18 cellular contexts compared by ENCODE assay signal in genomic region chr18:44878335-44878734, GRCh38.
DNase-seq lines count a peak whose midpoint lies in the region; ATAC-seq and TF ChIP-seq lines count a peak whose summit lies in the region.
"Had no signal": no experiment of that assay in that cellular context is flagged by ENCODE, and none has a peak within 500 bp of the region (broad histone marks: within the 10 kb centered on the region; RNA-seq: fewer than 3 reads in every experiment).

No MANE protein-coding gene starts in this region.

- H3K27ac Mint-ChIP-seq in T-helper 17 cell (peak overlapping the region; percentile 12), memory B cell (peak overlapping the region; percentile 28), endodermal cell (no peak overlapping the region)
- H3K27ac Mint-ChIP-seq in stimulated activated naive B cell treated with anti-CD40 and anti-IgM and Interleukin-4, amounts not matched to agents 10 μg/mL and 1 μg/mL and 100 μg/mL, for 72 hours: peak overlapping the region; percentile 52
- no peak overlapping the region for H3K27ac Mint-ChIP-seq in activated CD4-positive, alpha-beta T cell treated with anti-CD3 and anti-CD28 coated beads, Interleukin-2, amount 10 ng/mL, durations not matched to agents 24 days and 14 days
- H3K27ac Mint-ChIP-seq: CD4-positive, CD25-positive, alpha-beta regulatory T cell; CD8-positive, alpha-beta T cell; GM23338 had no signal

- H3K36me3 Mint-ChIP-seq in T-helper 17 cell (ENCODE audit: low read depth) (no peaks in the 10 kb centered on the region), memory B cell (peaks cover 28% of the 10 kb centered on the region), endodermal cell (ENCODE audit: low read depth) (peaks cover 5% of the 10 kb centered on the region)
- H3K36me3 Mint-ChIP-seq in stimulated activated naive B cell treated with anti-CD40 and anti-IgM and Interleukin-4, amounts not matched to agents 10 μg/mL and 1 μg/mL and 100 μg/mL, for 72 hours: peaks cover 68 to 87% of the 10 kb centered on the region in 2 donors
- no peaks in the 10 kb centered on the region for H3K36me3 Mint-ChIP-seq in activated CD4-positive, alpha-beta T cell treated with anti-CD3 and anti-CD28 coated beads, Interleukin-2, amount 10 ng/mL, durations not matched to agents 24 days and 14 days (ENCODE audit: low read depth)
- H3K36me3 Mint-ChIP-seq: CD4-positive, CD25-positive, alpha-beta regulatory T cell; CD8-positive, alpha-beta T cell had no signal

- no peak overlapping the region for H3K9ac ChIP-seq in endodermal cell (ENCODE audit: extremely low read depth, low read length, poor library complexity, severe bottlenecking)
- H3K9ac ChIP-seq: BLaER1 had no signal

- H3K4me3 Mint-ChIP-seq in T-helper 17 cell (no peak overlapping the region), memory B cell (no peak overlapping the region), endodermal cell (no peak overlapping the region)
- peak overlapping the region in 1 of 2 donors; percentile 30 for H3K4me3 Mint-ChIP-seq in stimulated activated naive B cell treated with anti-CD40 and anti-IgM and Interleukin-4, amounts not matched to agents 10 μg/mL and 1 μg/mL and 100 μg/mL, for 72 hours
- no peak overlapping the region for H3K4me3 Mint-ChIP-seq in activated CD4-positive, alpha-beta T cell treated with anti-CD3 and anti-CD28 coated beads, Interleukin-2, amount 10 ng/mL, durations not matched to agents 24 days and 14 days
- H3K4me3 Mint-ChIP-seq: B cell; CD4-positive, CD25-positive, alpha-beta regulatory T cell; CD8-positive, alpha-beta T cell; GM23338; H9 had no signal

- H3K27me3 ChIP-seq in endodermal cell (ENCODE audit: control insufficient read depth, insufficient read depth, low read length, poor library complexity, severe bottlenecking): no peaks in the 10 kb centered on the region
- H3K27me3 ChIP-seq: BLaER1 had no signal

- no peak for ATAC-seq in T-helper 17 cell
- ATAC-seq in memory B cell (ENCODE audit: low read depth): no peak
- peak; percentile 45 to 52 for ATAC-seq in stimulated activated naive B cell treated with anti-CD40 and anti-IgM and Interleukin-4, amounts not matched to agents 10 μg/mL and 1 μg/mL and 100 μg/mL, for 72 hours (replicated peaks)
- ATAC-seq: CD8-positive, alpha-beta T cell; GM23338; HCT116 had no signal

- no peak for DNase-seq in T-helper 17 cell
- DNase-seq in memory B cell (ENCODE audit: low spot score in 2 of 2): no peak
- no peak for DNase-seq in stimulated activated naive B cell treated with anti-CD40 and anti-IgM and Interleukin-4, amounts not matched to agents 10 μg/mL and 1 μg/mL and 100 μg/mL, for 72 hours
- no peak for DNase-seq in activated CD4-positive, alpha-beta T cell treated with anti-CD3 and anti-CD28 coated beads, Interleukin-2, amount 10 ng/mL, durations not matched to agents 24 days and 14 days
- DNase-seq in COLO668 (lab: John Stamatoyannopoulos, UW; ENCODE audit: unreplicated experiment): no peak
- no peak for DNase-seq in endodermal cell
- DNase-seq: CD4-positive, CD25-positive, alpha-beta regulatory T cell; CD8-positive, alpha-beta T cell; DMS 273 treated with DMSO at 0.1 percent for 48 hours; DMS79; EL; GDM1; H9 had no signal

- intact Hi-C loops in activated CD4-positive, alpha-beta T cell treated with anti-CD3 and anti-CD28 coated beads, Interleukin-2, amount 10 ng/mL, durations not matched to agents 24 days and 14 days (cut with micrococcal nuclease): no loop called here

- H3K4me1 Mint-ChIP-seq in T-helper 17 cell (peaks cover 2% of the 10 kb centered on the region), memory B cell (peaks cover 18% of the 10 kb centered on the region), endodermal cell (peaks cover 28% of the 10 kb centered on the region)
- H3K4me1 Mint-ChIP-seq in stimulated activated naive B cell treated with anti-CD40 and anti-IgM and Interleukin-4, amounts not matched to agents 10 μg/mL and 1 μg/mL and 100 μg/mL, for 72 hours: peaks cover 42 to 66% of the 10 kb centered on the region in 2 donors
- peaks cover 2% of the 10 kb centered on the region for H3K4me1 Mint-ChIP-seq in activated CD4-positive, alpha-beta T cell treated with anti-CD3 and anti-CD28 coated beads, Interleukin-2, amount 10 ng/mL, durations not matched to agents 24 days and 14 days

- H3K9me3 ChIP-seq in T-helper 17 cell (ENCODE audit: control insufficient read depth, low read length, poor library complexity, severe bottlenecking) (no peaks in the 10 kb centered on the region), endodermal cell (ENCODE audit: control insufficient read depth, low read length) (peaks cover 10% of the 10 kb centered on the region)
- H3K9me3 ChIP-seq: BLaER1 had no signal

- no peak overlapping the region for H3K4me3 ChIP-seq in endodermal cell (ENCODE audit: low read length)
- H3K4me3 ChIP-seq: BLaER1, GM23338 had no signal

- peaks cover 10% of the 10 kb centered on the region for H3K4me1 ChIP-seq in endodermal cell (ENCODE audit: control insufficient read depth, insufficient read depth, low read length)
- H3K4me1 ChIP-seq: BLaER1 had no signal

- no peak overlapping the region for H3K27ac ChIP-seq in endodermal cell (ENCODE audit: low read depth, low read length)
- H3K27ac ChIP-seq: BLaER1, C4-2B had no signal

- H3K9me3 Mint-ChIP-seq in memory B cell (no peaks in the 10 kb centered on the region), endodermal cell (peaks cover 6% of the 10 kb centered on the region)
- peaks cover under 1 to 9% of the 10 kb centered on the region in 2 donors for H3K9me3 Mint-ChIP-seq in stimulated activated naive B cell treated with anti-CD40 and anti-IgM and Interleukin-4, amounts not matched to agents 10 μg/mL and 1 μg/mL and 100 μg/mL, for 72 hours
- no peaks in the 10 kb centered on the region for H3K9me3 Mint-ChIP-seq in activated CD4-positive, alpha-beta T cell treated with anti-CD3 and anti-CD28 coated beads, Interleukin-2, amount 10 ng/mL, durations not matched to agents 24 days and 14 days
- H3K9me3 Mint-ChIP-seq: CD8-positive, alpha-beta T cell had no signal

- H3K27me3 Mint-ChIP-seq in T-helper 17 cell: peaks cover 37% of the 10 kb centered on the region
- no peaks in the 10 kb centered on the region for H3K27me3 Mint-ChIP-seq in memory B cell
- H3K27me3 Mint-ChIP-seq in stimulated activated naive B cell treated with anti-CD40 and anti-IgM and Interleukin-4, amounts not matched to agents 10 μg/mL and 1 μg/mL and 100 μg/mL, for 72 hours: no peaks in the 10 kb centered on the region
- peaks cover 5% of the 10 kb centered on the region for H3K27me3 Mint-ChIP-seq in activated CD4-positive, alpha-beta T cell treated with anti-CD3 and anti-CD28 coated beads, Interleukin-2, amount 10 ng/mL, durations not matched to agents 24 days and 14 days
- no peaks in the 10 kb centered on the region for H3K27me3 Mint-ChIP-seq in endodermal cell (ENCODE audit: insufficient read depth)
- H3K27me3 Mint-ChIP-seq: B cell; CD4-positive, CD25-positive, alpha-beta regulatory T cell had no signal

- H3K36me3 ChIP-seq in endodermal cell (ENCODE audit: control insufficient read depth, insufficient read depth, low read length): peaks cover 4% of the 10 kb centered on the region

- no peak for TF ChIP-seq CTCF in endodermal cell (conservative IDR thresholded peaks at IDR 0.05)

Comparison
In these comparisons a context has a peak if more than half of its experiments do, and no peak if none do; other contexts are left out.
1. ATAC-seq: peak in stimulated activated naive B cell treated with anti-CD40 and anti-IgM and Interleukin-4, amounts not matched to agents 10 μg/mL and 1 μg/mL and 100 μg/mL, for 72 hours (2 of 2); none in T-helper 17 cell (single experiment) and memory B cell (single experiment).
2. H3K27ac Mint-ChIP-seq: peak in T-helper 17 cell (single experiment), memory B cell (single experiment) and stimulated activated naive B cell treated with anti-CD40 and anti-IgM and Interleukin-4, amounts not matched to agents 10 μg/mL and 1 μg/mL and 100 μg/mL, for 72 hours (single experiment); none in activated CD4-positive, alpha-beta T cell treated with anti-CD3 and anti-CD28 coated beads, Interleukin-2, amount 10 ng/mL, durations not matched to agents 24 days and 14 days (single experiment) and endodermal cell (single experiment).